In the genomic region with DNA sequence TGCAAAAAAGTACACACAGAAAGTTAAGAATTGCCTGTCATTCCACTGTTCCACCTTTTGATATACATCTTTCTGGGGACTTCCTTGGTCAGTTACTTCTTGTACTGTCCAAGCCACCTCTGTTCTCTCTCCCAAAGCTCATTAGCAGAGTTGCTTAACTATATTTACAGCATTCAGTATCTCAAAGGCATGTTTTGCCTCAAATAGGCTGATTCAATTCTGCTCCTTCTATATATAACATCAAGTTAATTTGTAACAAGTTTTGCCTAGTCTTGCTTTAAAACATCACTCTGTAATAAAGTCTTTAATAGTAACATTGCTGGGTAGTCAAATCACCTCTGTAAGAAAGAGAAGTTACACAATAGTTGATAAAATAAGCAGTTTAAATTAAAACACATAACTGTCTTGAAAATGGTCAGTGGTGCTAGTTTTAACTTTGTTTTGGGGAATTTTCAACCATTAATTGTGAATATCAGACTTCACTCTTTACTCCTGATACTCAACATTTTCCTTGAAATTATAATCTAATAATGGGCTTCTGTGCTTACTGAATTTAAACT, we compare ENCODE assay signal across 29 cellular contexts. TPM values are rescaled to one million over a fixed set of nuclear protein-coding genes. Genes with fewer than 3 reads are reported as not detected.
DNase-seq lines count a peak whose midpoint lies in the region; ATAC-seq lines count a peak whose summit lies in the region.
"Had no signal": no experiment of that assay in that cellular context is flagged by ENCODE, and none has a peak within 500 bp of the region (broad histone marks: within the 10 kb centered on the region; RNA-seq: fewer than 3 reads in every experiment).

No MANE protein-coding gene starts in this region.

- peaks cover 6% of the 10 kb centered on the region for H3K4me1 Mint-ChIP-seq in activated T-cell treated with anti-CD3 and anti-CD28 coated beads, Interleukin-2, amount 50 U/mL, for 72 hours (ENCODE audit: low read depth)
- peaks cover 11 to 15% of the 10 kb centered on the region in 2 donors for H3K4me1 Mint-ChIP-seq in stimulated activated naive B cell treated with anti-CD40 and anti-IgM and Interleukin-4, amounts not matched to agents 10 μg/mL and 1 μg/mL and 100 μg/mL, for 72 hours
- H3K4me1 Mint-ChIP-seq: activated CD4-positive, alpha-beta T cell treated with anti-CD3 and anti-CD28 coated beads for 36 hours; CD14-positive monocyte had no signal

- peaks cover 0 to 6% of the 10 kb centered on the region in 2 donors for H3K36me3 Mint-ChIP-seq in activated T-cell treated with anti-CD3 and anti-CD28 coated beads, Interleukin-2, amount 50 U/mL, for 72 hours (ENCODE audit: insufficient read depth in 2 of 2)
- peaks cover 2 to 4% of the 10 kb centered on the region in 2 donors for H3K36me3 Mint-ChIP-seq in stimulated activated naive B cell treated with anti-CD40 and anti-IgM and Interleukin-4, amounts not matched to agents 10 μg/mL and 1 μg/mL and 100 μg/mL, for 72 hours
- H3K36me3 Mint-ChIP-seq: CD14-positive monocyte had no signal

- H3K27ac Mint-ChIP-seq in activated T-cell treated with anti-CD3 and anti-CD28 coated beads, Interleukin-2, amount 50 U/mL, for 72 hours: peak overlapping the region; percentile 51
- H3K27ac Mint-ChIP-seq in stimulated activated naive B cell treated with anti-CD40 and anti-IgM and Interleukin-4, amounts not matched to agents 10 μg/mL and 1 μg/mL and 100 μg/mL, for 72 hours: peak overlapping the region; percentile 17
- H3K27ac Mint-ChIP-seq: activated CD4-positive, alpha-beta T cell treated with anti-CD3 and anti-CD28 coated beads for 36 hours; activated naive CD8-positive, alpha-beta T cell treated with anti-CD3 and anti-CD28 coated beads, Interleukin-2, amount 50 U/mL, for 24 hours; HFFc6; naive thymus-derived CD4-positive, alpha-beta T cell; stimulated activated naive CD8-positive, alpha-beta T cell treated with anti-CD3 and anti-CD28 coated beads, Interleukin-15, Interleukin-2, amounts not matched to agents 100 ng/mL and 50 ng/mL, for 24 hours; T-helper 17 cell had no signal

- H3K9me3 Mint-ChIP-seq in activated T-cell treated with anti-CD3 and anti-CD28 coated beads, Interleukin-2, amount 50 U/mL, for 72 hours: no peaks in the 10 kb centered on the region
- no peaks in the 10 kb centered on the region for H3K9me3 Mint-ChIP-seq in stimulated activated naive B cell treated with anti-CD40 and anti-IgM and Interleukin-4, amounts not matched to agents 10 μg/mL and 1 μg/mL and 100 μg/mL, for 72 hours
- H3K9me3 Mint-ChIP-seq: activated naive CD8-positive, alpha-beta T cell treated with anti-CD3 and anti-CD28 coated beads, Interleukin-2, amount 50 U/mL, for 24 hours; stimulated activated naive CD8-positive, alpha-beta T cell treated with anti-CD3 and anti-CD28 coated beads, Interleukin-15, Interleukin-2, amounts not matched to agents 100 ng/mL and 50 ng/mL, for 24 hours had no signal

- DNase-seq in activated T-cell treated with anti-CD3 and anti-CD28 coated beads, Interleukin-2, amount 50 U/mL, for 72 hours: no peak
- no peak for DNase-seq in activated T-cell treated with anti-CD3 and anti-CD28 coated beads for 4 hours
- DNase-seq in stimulated activated naive B cell treated with anti-CD40 and anti-IgM and Interleukin-4, amounts not matched to agents 10 μg/mL and 1 μg/mL and 100 μg/mL, for 72 hours: no peak
- no peak for DNase-seq in medulla oblongata (ENCODE audit: extremely low spot score)
- no peak for DNase-seq in NCI-H128 (lab: John Stamatoyannopoulos, UW; ENCODE audit: unreplicated experiment)
- DNase-seq: activated CD4-positive, alpha-beta T cell treated with anti-CD3 and anti-CD28 coated beads for 36 hours; activated gamma-delta T cell treated with Interleukin-2 at 50 U/mL for 16 hours; activated naive CD8-positive, alpha-beta T cell treated with anti-CD3 and anti-CD28 coated beads, Interleukin-2, amount 50 U/mL, for 24 hours; activated T-cell treated with anti-CD3 and anti-CD28 coated beads, Interleukin-2, amount 50 U/mL, for 1 hour; DND-41; GOT3; HFFc6; islet precursor cell; midbrain; naive thymus-derived CD4-positive, alpha-beta T cell; NCI-H1694 treated with DMSO at 0.1 percent for 48 hours; NCI-H524 treated with DMSO at 0.1 percent for 48 hours; NK-92 treated with Interleukin-12 subunit alpha and Interleukin-12 subunit beta, amount 100 ng/mL, for 24 hours; PC-9; T-helper 17 cell had no signal

- no peak overlapping the region for H3K4me3 Mint-ChIP-seq in activated T-cell treated with anti-CD3 and anti-CD28 coated beads, Interleukin-2, amount 50 U/mL, for 72 hours
- no peak overlapping the region for H3K4me3 Mint-ChIP-seq in stimulated activated naive B cell treated with anti-CD40 and anti-IgM and Interleukin-4, amounts not matched to agents 10 μg/mL and 1 μg/mL and 100 μg/mL, for 72 hours
- H3K4me3 Mint-ChIP-seq: activated CD4-positive, alpha-beta T cell treated with anti-CD3 and anti-CD28 coated beads for 36 hours; activated naive CD8-positive, alpha-beta T cell treated with anti-CD3 and anti-CD28 coated beads, Interleukin-2, amount 50 U/mL, for 24 hours; CD14-positive monocyte; HFFc6; naive thymus-derived CD4-positive, alpha-beta T cell; stimulated activated naive CD8-positive, alpha-beta T cell treated with anti-CD3 and anti-CD28 coated beads, Interleukin-15, Interleukin-2, amounts not matched to agents 100 ng/mL and 50 ng/mL, for 24 hours; T-helper 17 cell had no signal

- ATAC-seq in activated T-cell treated with anti-CD3 and anti-CD28 coated beads, Interleukin-2, amount 50 U/mL, for 72 hours (replicated peaks in 1 of 2): no peak
- peak; percentile 39 for ATAC-seq in HG02763 (IDR thresholded peaks at IDR 0.05; ENCODE audit: unreplicated experiment)
- ATAC-seq in HG03558 (IDR thresholded peaks at IDR 0.05; ENCODE audit: extremely low read depth, unreplicated experiment): peak; percentile 36
- ATAC-seq in stimulated activated naive B cell treated with anti-CD40 and anti-IgM and Interleukin-4, amounts not matched to agents 10 μg/mL and 1 μg/mL and 100 μg/mL, for 72 hours (replicated peaks): no peak
- no peak for ATAC-seq in GM18519 (IDR thresholded peaks at IDR 0.05; ENCODE audit: low FRiP score, unreplicated experiment)
- ATAC-seq: activated CD4-positive, alpha-beta T cell treated with anti-CD3 and anti-CD28 coated beads for 36 hours; activated naive CD8-positive, alpha-beta T cell treated with anti-CD3 and anti-CD28 coated beads, Interleukin-2, amount 50 U/mL, for 24 hours; naive thymus-derived CD4-positive, alpha-beta T cell; Right ventricle myocardium inferior; SK-N-SH treated with all-trans-retinoic acid at 6 μM for 48 hours; T-helper 17 cell had no signal

- no peaks in the 10 kb centered on the region for H3K27me3 Mint-ChIP-seq in activated T-cell treated with anti-CD3 and anti-CD28 coated beads, Interleukin-2, amount 50 U/mL, for 72 hours (ENCODE audit: low read depth)
- H3K27me3 Mint-ChIP-seq in stimulated activated naive B cell treated with anti-CD40 and anti-IgM and Interleukin-4, amounts not matched to agents 10 μg/mL and 1 μg/mL and 100 μg/mL, for 72 hours: peaks cover 0 to 4% of the 10 kb centered on the region in 2 donors
- H3K27me3 Mint-ChIP-seq: activated CD4-positive, alpha-beta T cell treated with anti-CD3 and anti-CD28 coated beads for 36 hours; activated naive CD8-positive, alpha-beta T cell treated with anti-CD3 and anti-CD28 coated beads, Interleukin-2, amount 50 U/mL, for 24 hours; naive thymus-derived CD4-positive, alpha-beta T cell; stimulated activated naive CD8-positive, alpha-beta T cell treated with anti-CD3 and anti-CD28 coated beads, Interleukin-15, Interleukin-2, amounts not matched to agents 100 ng/mL and 50 ng/mL, for 24 hours; T-helper 17 cell had no signal

RNA-seq across cellular contexts. Expression of a gene that starts 35.7 kb away (rescaled TPM):
- total RNA-seq in activated T-cell treated with anti-CD3 and anti-CD28 coated beads, Interleukin-2, amount 50 U/mL, for 72 hours: 1 to 10 TPM; 1.9 to 7.1 TPM
- total RNA-seq: endothelial cell of umbilical vein, glomerular endothelial cell, PC-9 had no signal

Comparison
In these comparisons a context has a peak if more than half of its experiments do, and no peak if none do; other contexts are left out.
1. ATAC-seq: peak in HG02763 (single experiment) and HG03558 (single experiment); none in activated T-cell treated with anti-CD3 and anti-CD28 coated beads, Interleukin-2, amount 50 U/mL, for 72 hours (0 of 2), stimulated activated naive B cell treated with anti-CD40 and anti-IgM and Interleukin-4, amounts not matched to agents 10 μg/mL and 1 μg/mL and 100 μg/mL, for 72 hours (0 of 2) and GM18519 (single experiment).